In genomic region chr13:107866007-107866665, GRCh38 we compare ENCODE assay signal across 10 cellular contexts.
DNase-seq lines count a peak whose midpoint lies in the region; ATAC-seq and TF ChIP-seq lines count a peak whose summit lies in the region.
"Had no signal": no experiment of that assay in that cellular context is flagged by ENCODE, and none has a peak within 500 bp of the region (broad histone marks: within the 10 kb centered on the region; RNA-seq: fewer than 3 reads in every experiment).

No MANE protein-coding gene starts in this region.

- no peak overlapping the region for H3K27ac ChIP-seq in gastrocnemius medialis
- H3K27ac ChIP-seq: C4-2B had no signal

- peak overlapping the region; percentile 19 to 35 (median 26) for H3K4me3 ChIP-seq in gastrocnemius medialis

- ATAC-seq in SK-N-SH treated with all-trans-retinoic acid at 6 μM for 48 hours (peak; percentile 58), gastrocnemius medialis (no peak), GM19463 (IDR thresholded peaks at IDR 0.05; ENCODE audit: unreplicated experiment) (no peak), HG02678 (IDR thresholded peaks at IDR 0.05; ENCODE audit: unreplicated experiment) (no peak), HG03521 (IDR thresholded peaks at IDR 0.05; ENCODE audit: unreplicated experiment) (no peak)

- no peak for TF ChIP-seq POLR2A in gastrocnemius medialis (IDR thresholded peaks at IDR 0.05)

- peaks cover 0 to 11% of the 10 kb centered on the region in 2 donors for H3K4me1 ChIP-seq in gastrocnemius medialis

- intact Hi-C loops in gastrocnemius medialis (cut with DNase I; ENCODE audit: low total_unique reads) = no loop called here

- peaks cover 15 to 56% (median 24%) of the 10 kb centered on the region in 3 donors for H3K27me3 ChIP-seq in gastrocnemius medialis

- in situ Hi-C loops in gastrocnemius medialis (cut with MboI; ENCODE audit: low sequenced_read_pairs in 4 of 4) = no loop called here

- no peaks in the 10 kb centered on the region for H3K36me3 ChIP-seq in gastrocnemius medialis

- no peaks in the 10 kb centered on the region for H3K9me3 ChIP-seq in gastrocnemius medialis

- TF ChIP-seq CTCF in gastrocnemius medialis (IDR thresholded peaks at IDR 0.05 in 4 of 5, conservative IDR thresholded peaks at IDR 0.05 in 1 of 5) = no peak

- DNase-seq in NCI-H526 (lab: John Stamatoyannopoulos, UW) (peak; percentile 12 to 41), NCI-H526 treated with DMSO at 0.1 percent for 48 hours (lab: John Stamatoyannopoulos, UW) (no peak), glomerular visceral epithelial cell (ENCODE audit: extremely low spot score) (peak; percentile 69), gastrocnemius medialis (no peak)
- DNase-seq: naive B cell had no signal

TF ChIP-seq in SK-N-SH treated with all-trans-retinoic acid at 6 μM for 48 hours, 23 proteins besides CTCF, POLR2A, EP300 and RAD21:
- no peak for TF ChIP-seq BACH2 (CRISPR knock-in tag; IDR thresholded peaks at IDR 0.05; ENCODE audit: borderline replicate concordance)
- no peak for TF ChIP-seq POU6F1 (CRISPR knock-in tag; IDR thresholded peaks at IDR 0.05; ENCODE audit: borderline replicate concordance, low read depth)
- peak; percentile 12; the same call in 1 of the 2 replicates for TF ChIP-seq PATZ1 (CRISPR knock-in tag; IDR thresholded peaks at IDR 0.05; ENCODE audit: borderline replicate concordance)
- TF ChIP-seq TSHZ2 (CRISPR knock-in tag; IDR thresholded peaks at IDR 0.05) = no peak
- TF ChIP-seq ZNF565 (CRISPR knock-in tag; conservative IDR thresholded peaks at IDR 0.05; ENCODE audit: low read depth) = no peak
- TF ChIP-seq ZNF8 (CRISPR knock-in tag; IDR thresholded peaks at IDR 0.05) = no peak
- TF ChIP-seq ESRRG (CRISPR knock-in tag; IDR thresholded peaks at IDR 0.05) = no peak

Comparison
In these comparisons a context has a peak if more than half of its experiments do, and no peak if none do; other contexts are left out.
1. DNase-seq: peak in NCI-H526 (2 of 2) and glomerular visceral epithelial cell (single experiment); none in NCI-H526 treated with DMSO at 0.1 percent for 48 hours (single experiment) and gastrocnemius medialis (0 of 2).